Comparison of ENCODE assay signal across 10 cellular contexts in genomic region chr12:39467432-39467870, GRCh38. TPM values are rescaled to one million over a fixed set of nuclear protein-coding genes. Genes with fewer than 3 reads are reported as not detected.
DNase-seq lines count a peak whose midpoint lies in the region; ATAC-seq and TF ChIP-seq lines count a peak whose summit lies in the region.
"Had no signal": no experiment of that assay in that cellular context is flagged by ENCODE, and none has a peak within 500 bp of the region (broad histone marks: within the 10 kb centered on the region; RNA-seq: fewer than 3 reads in every experiment).

No MANE protein-coding gene starts in this region.

- H3K36me3 ChIP-seq in endodermal cell (ENCODE audit: control insufficient read depth, insufficient read depth, low read length) = no peaks in the 10 kb centered on the region

- H3K27me3 ChIP-seq in endodermal cell (ENCODE audit: control insufficient read depth, insufficient read depth, low read length, poor library complexity, severe bottlenecking) = no peaks in the 10 kb centered on the region

- DNase-seq in GM12865 (ENCODE audit: low read depth) (peak; percentile 74), choroid plexus epithelial cell (ENCODE audit: low read depth) (peak; percentile 14), endodermal cell (no peak), AG08396 (ENCODE audit: low spot score) (no peak), cerebellar cortex (ENCODE audit: low spot score) (no peak)
- no peak for DNase-seq in activated effector memory CD4-positive, alpha-beta T cell treated with Interleukin-2 at 50 U/mL for 16 hours

- no peaks in the 10 kb centered on the region for H3K4me1 ChIP-seq in endodermal cell (ENCODE audit: control insufficient read depth, insufficient read depth, low read length)

- H3K27ac Mint-ChIP-seq in endodermal cell = no peak overlapping the region
- H3K27ac Mint-ChIP-seq: brain had no signal

- H3K36me3 Mint-ChIP-seq in endodermal cell (ENCODE audit: low read depth) = no peaks in the 10 kb centered on the region
- H3K36me3 Mint-ChIP-seq: brain had no signal

- no peak overlapping the region for H3K9ac ChIP-seq in endodermal cell (ENCODE audit: extremely low read depth, low read length, poor library complexity, severe bottlenecking)

- TF ChIP-seq CTCF in GM12865 (IDR thresholded peaks at IDR 0.05; ENCODE audit: insufficient read depth, low read depth, low read length, missing control alignments) (no peak), choroid plexus epithelial cell (conservative IDR thresholded peaks at IDR 0.05; ENCODE audit: low read depth, low read length) (no peak), endodermal cell (conservative IDR thresholded peaks at IDR 0.05) (no peak)

- H3K4me3 ChIP-seq in GM12865 (ENCODE audit: low read depth, low read length) (no peak overlapping the region), choroid plexus epithelial cell (ENCODE audit: low read depth, low read length) (no peak overlapping the region), endodermal cell (ENCODE audit: low read length) (no peak overlapping the region)

- H3K27ac ChIP-seq in endodermal cell (ENCODE audit: low read depth, low read length) = no peak overlapping the region

- H3K9me3 Mint-ChIP-seq in endodermal cell = peaks cover 15% of the 10 kb centered on the region

- ATAC-seq in GM19463 (IDR thresholded peaks at IDR 0.05; ENCODE audit: unreplicated experiment) (peak; percentile 84), HG03342 (IDR thresholded peaks at IDR 0.05; ENCODE audit: unreplicated experiment) (peak; percentile 79)
- ATAC-seq: Panc1 had no signal

- no peaks in the 10 kb centered on the region for H3K4me1 Mint-ChIP-seq in endodermal cell
- H3K4me1 Mint-ChIP-seq: brain had no signal

- no peaks in the 10 kb centered on the region for H3K27me3 Mint-ChIP-seq in endodermal cell (ENCODE audit: insufficient read depth)

- no peaks in the 10 kb centered on the region for H3K9me3 ChIP-seq in endodermal cell (ENCODE audit: control insufficient read depth, low read length)

- H3K4me3 Mint-ChIP-seq in endodermal cell = no peak overlapping the region
- H3K4me3 Mint-ChIP-seq: brain had no signal

RNA-seq across cellular contexts. Expression of gene KIF21A, which starts 24.5 kb away (rescaled TPM):
- 10 to 100 TPM; 32.3 to 35.3 TPM for total RNA-seq in endodermal cell
- 81.1 TPM for polyA plus RNA-seq in endodermal cell (2013, experiment 1 of 2)
- polyA plus RNA-seq in endodermal cell (2013, experiment 2 of 2) = 68.3 TPM

Comparison
In these comparisons a context has a peak if more than half of its experiments do, and no peak if none do; other contexts are left out.
1. DNase-seq: peak in GM12865 (single experiment) and choroid plexus epithelial cell (single experiment); none in endodermal cell (single experiment), AG08396 (single experiment), cerebellar cortex (single experiment) and activated effector memory CD4-positive, alpha-beta T cell treated with Interleukin-2 at 50 U/mL for 16 hours (single experiment).